Comparison of ENCODE assay signal across 1 cellular context in the genomic region with DNA sequence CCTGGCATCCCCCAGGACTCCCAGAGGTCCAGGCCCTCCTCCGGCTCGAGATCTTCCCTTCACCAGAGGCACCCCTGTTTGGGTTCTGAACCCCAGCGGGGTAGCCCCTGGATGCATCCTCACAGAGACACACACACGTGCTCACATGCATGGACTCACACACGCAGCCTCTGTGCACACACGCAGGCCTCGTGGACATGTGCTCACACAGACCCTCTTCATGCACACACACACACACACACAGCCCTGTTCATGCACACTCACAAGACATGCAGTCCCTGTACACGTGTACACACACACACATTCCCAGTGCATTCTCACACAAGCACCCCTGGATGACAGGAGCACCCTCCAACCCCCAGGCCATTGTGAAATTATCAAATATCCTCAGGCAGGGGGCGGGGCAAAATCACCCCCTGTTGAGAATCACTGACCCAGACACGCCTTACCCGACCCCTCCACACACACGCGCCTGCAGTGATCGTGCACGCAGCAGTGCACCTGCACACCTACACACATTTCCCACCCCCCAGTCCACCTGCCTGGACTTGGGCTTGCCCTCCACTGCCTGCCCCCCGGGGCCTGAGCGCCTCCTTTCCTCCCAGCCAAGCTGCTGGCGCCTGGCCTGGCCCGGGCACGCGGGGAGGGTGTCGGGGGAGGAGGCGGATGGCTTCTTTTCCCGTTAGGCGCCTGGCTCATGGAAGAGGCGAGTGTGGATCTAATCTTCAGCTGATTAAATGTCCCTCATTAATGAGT.
TF ChIP-seq lines count a peak whose summit lies in the region.

No MANE protein-coding gene starts in this region.

TF ChIP-seq in GM23338, 12 proteins besides CTCF, POLR2A, EP300 and RAD21 (continued from another document):
- TF ChIP-seq, protein P1, sequence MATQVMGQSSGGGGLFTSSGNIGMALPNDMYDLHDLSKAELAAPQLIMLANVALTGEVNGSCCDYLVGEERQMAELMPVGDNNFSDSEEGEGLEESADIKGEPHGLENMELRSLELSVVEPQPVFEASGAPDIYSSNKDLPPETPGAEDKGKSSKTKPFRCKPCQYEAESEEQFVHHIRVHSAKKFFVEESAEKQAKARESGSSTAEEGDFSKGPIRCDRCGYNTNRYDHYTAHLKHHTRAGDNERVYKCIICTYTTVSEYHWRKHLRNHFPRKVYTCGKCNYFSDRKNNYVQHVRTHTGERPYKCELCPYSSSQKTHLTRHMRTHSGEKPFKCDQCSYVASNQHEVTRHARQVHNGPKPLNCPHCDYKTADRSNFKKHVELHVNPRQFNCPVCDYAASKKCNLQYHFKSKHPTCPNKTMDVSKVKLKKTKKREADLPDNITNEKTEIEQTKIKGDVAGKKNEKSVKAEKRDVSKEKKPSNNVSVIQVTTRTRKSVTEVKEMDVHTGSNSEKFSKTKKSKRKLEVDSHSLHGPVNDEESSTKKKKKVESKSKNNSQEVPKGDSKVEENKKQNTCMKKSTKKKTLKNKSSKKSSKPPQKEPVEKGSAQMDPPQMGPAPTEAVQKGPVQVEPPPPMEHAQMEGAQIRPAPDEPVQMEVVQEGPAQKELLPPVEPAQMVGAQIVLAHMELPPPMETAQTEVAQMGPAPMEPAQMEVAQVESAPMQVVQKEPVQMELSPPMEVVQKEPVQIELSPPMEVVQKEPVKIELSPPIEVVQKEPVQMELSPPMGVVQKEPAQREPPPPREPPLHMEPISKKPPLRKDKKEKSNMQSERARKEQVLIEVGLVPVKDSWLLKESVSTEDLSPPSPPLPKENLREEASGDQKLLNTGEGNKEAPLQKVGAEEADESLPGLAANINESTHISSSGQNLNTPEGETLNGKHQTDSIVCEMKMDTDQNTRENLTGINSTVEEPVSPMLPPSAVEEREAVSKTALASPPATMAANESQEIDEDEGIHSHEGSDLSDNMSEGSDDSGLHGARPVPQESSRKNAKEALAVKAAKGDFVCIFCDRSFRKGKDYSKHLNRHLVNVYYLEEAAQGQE (IDR thresholded peaks at IDR 0.05; ENCODE audit: unreplicated experiment) = no peak
- TF ChIP-seq EZH2phosphoT487 (IDR thresholded peaks at IDR 0.05; ENCODE audit: unreplicated experiment) = no peak
- TF ChIP-seq CREB1 (CRISPR knock-in tag; IDR thresholded peaks at IDR 0.05; ENCODE audit: low read depth) = no peak
- TF ChIP-seq ZNF462 (CRISPR knock-in tag; IDR thresholded peaks at IDR 0.05) = no peak
- no peak for TF ChIP-seq ZNF331 (CRISPR knock-in tag; IDR thresholded peaks at IDR 0.05; ENCODE audit: low read depth)
- TF ChIP-seq ZNF114 (CRISPR knock-in tag; IDR thresholded peaks at IDR 0.05) = no peak
- TF ChIP-seq ETS1 (IDR thresholded peaks at IDR 0.05) = no peak
